Comparison of ENCODE assay signal across 14 cellular contexts in genomic region chr12:42725839-42726238, GRCh38.
DNase-seq lines count a peak whose midpoint lies in the region; TF ChIP-seq lines count a peak whose summit lies in the region.
"Had no signal": no experiment of that assay in that cellular context is flagged by ENCODE, and none has a peak within 500 bp of the region (broad histone marks: within the 10 kb centered on the region; RNA-seq: fewer than 3 reads in every experiment).

No MANE protein-coding gene starts in this region.

- no peak overlapping the region for H3K4me2 ChIP-seq in hepatocyte
- H3K4me2 ChIP-seq: neural progenitor cell had no signal

- H3K27me3 ChIP-seq in hepatocyte: no peaks in the 10 kb centered on the region
- no peaks in the 10 kb centered on the region for H3K27me3 ChIP-seq in esophagus squamous epithelium
- H3K27me3 ChIP-seq: neural progenitor cell had no signal

- in situ Hi-C loops in ACHN (cut with HindIII; ENCODE audit: low pct_ligation_motif_present, low pct_unique_long_range_greater_than_20kb, low sequenced_read_pairs): no loop called here

- H3K9me2 ChIP-seq in hepatocyte (replicated peaks; ENCODE audit: insufficient read depth): no peaks in the 10 kb centered on the region

- TF ChIP-seq CTCF in foreskin fibroblast (IDR thresholded peaks at IDR 0.05; ENCODE audit: low read depth, low read length): no peak
- TF ChIP-seq CTCF in hepatocyte (IDR thresholded peaks at IDR 0.05; ENCODE audit: poor library complexity): no peak
- no peak for TF ChIP-seq CTCF in esophagus squamous epithelium (IDR thresholded peaks at IDR 0.05)

- TF ChIP-seq POLR2A in esophagus squamous epithelium (IDR thresholded peaks at IDR 0.05): no peak

- 83% methylated on average over 1 of the region's 1 CpG for WGBS in hepatocyte (ENCODE audit: low lambda C conversion rate, missing lambda C conversion rate)
- 18 to 29% methylated on average over 1 of the region's 1 CpG for WGBS in esophagus squamous epithelium, 2 donors

- H3K79me2 ChIP-seq in hepatocyte: no peaks in the 10 kb centered on the region

- H3K4me1 ChIP-seq in hepatocyte (ENCODE audit: insufficient read depth) (peaks cover 6% of the 10 kb centered on the region), esophagus squamous epithelium (peaks cover 0 to 17% (median 0%) of the 10 kb centered on the region in 3 donors)
- H3K4me1 ChIP-seq: neural progenitor cell had no signal

- H3K4me3 ChIP-seq in foreskin fibroblast (ENCODE audit: low read depth in 1 of 2, low read length in 2 of 2): no peak overlapping the region
- H3K4me3 ChIP-seq in hepatocyte: no peak overlapping the region
- no peak overlapping the region for H3K4me3 ChIP-seq in esophagus squamous epithelium
- H3K4me3 ChIP-seq: neural progenitor cell had no signal

- H3K27ac ChIP-seq in hepatocyte: no peak overlapping the region
- H3K27ac ChIP-seq in esophagus squamous epithelium: no peak overlapping the region
- H3K27ac ChIP-seq: neural progenitor cell, VCaP had no signal

- H2AFZ ChIP-seq in hepatocyte: no peak overlapping the region
- H2AFZ ChIP-seq: neural progenitor cell had no signal

- DNase-seq in ACHN (peak; percentile 49), HT1080 (ENCODE audit: low read depth) (peak; percentile 57), brain pericyte (ENCODE audit: low read depth, low spot score) (peak; percentile 40), foreskin fibroblast (peak; percentile 71 to 90), NCI-H2227 (lab: John Stamatoyannopoulos, UW; ENCODE audit: unreplicated experiment) (no peak), hepatocyte (ENCODE audit: low spot score) (no peak), esophagus squamous epithelium (lab: John Stamatoyannopoulos, UW) (no peak)
- no peak for DNase-seq in stimulated activated naive CD4-positive, alpha-beta T cell treated with Interleukin-2 at 50 U/mL for 16 hours (lab: John Stamatoyannopoulos, UW)
- DNase-seq: activated CD8-positive, alpha-beta memory T cell treated with anti-CD3 and anti-CD28 coated beads, Interleukin-2, amount 10 ng/mL, durations not matched to agents 7 days and 5 days; activated gamma-delta T cell treated with Interleukin-2 at 50 U/mL for 16 hours; NCI-H446 treated with DMSO at 0.1 percent for 48 hours; SW 1271 had no signal

- no peaks in the 10 kb centered on the region for H3K9me3 ChIP-seq in hepatocyte (ENCODE audit: low read depth)
- H3K9me3 ChIP-seq in esophagus squamous epithelium: no peaks in the 10 kb centered on the region

- H3K36me3 ChIP-seq in hepatocyte (replicated peaks; ENCODE audit: insufficient read depth, low read depth): no peaks in the 10 kb centered on the region
- no peaks in the 10 kb centered on the region for H3K36me3 ChIP-seq in esophagus squamous epithelium
- H3K36me3 ChIP-seq: neural progenitor cell had no signal

- no peaks in the 10 kb centered on the region for H4K20me1 ChIP-seq in hepatocyte (ENCODE audit: insufficient read depth, poor library complexity, severe bottlenecking)

- intact Hi-C loops in esophagus squamous epithelium (cut with DNase I): no loop called here

Comparison
In these comparisons a context has a peak if more than half of its experiments do, and no peak if none do; other contexts are left out.
1. DNase-seq: peak in ACHN (single experiment), HT1080 (single experiment), brain pericyte (single experiment) and foreskin fibroblast (2 of 2); none in NCI-H2227 (single experiment), hepatocyte (single experiment), stimulated activated naive CD4-positive, alpha-beta T cell treated with Interleukin-2 at 50 U/mL for 16 hours (single experiment) and esophagus squamous epithelium (single experiment).